In the genomic region with DNA sequence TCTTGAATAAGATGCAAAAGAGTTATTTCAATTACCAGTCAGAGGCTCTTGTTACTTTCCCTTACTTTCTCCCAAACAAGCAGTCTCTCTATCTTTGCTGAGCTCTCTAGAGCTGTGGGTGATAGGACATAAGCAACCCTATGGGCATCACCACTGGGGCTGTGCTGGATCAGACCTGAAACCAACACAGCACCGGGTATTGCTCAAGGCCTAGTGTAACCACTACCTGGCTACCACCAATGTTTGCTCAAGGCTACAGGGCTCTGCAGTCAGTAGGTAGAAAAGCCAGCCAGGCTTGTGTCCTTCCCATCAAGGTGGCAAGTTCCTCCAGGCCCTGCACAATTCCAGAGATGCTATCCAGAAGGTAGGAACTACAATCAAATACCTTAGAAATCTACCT, we compare ENCODE assay signal across 4 cellular contexts. TPM values are rescaled to one million over a fixed set of nuclear protein-coding genes. Genes with fewer than 3 reads are reported as not detected.
"Had no signal": no experiment of that assay in that cellular context is flagged by ENCODE, and none has a peak within 500 bp of the region (broad histone marks: within the 10 kb centered on the region; RNA-seq: fewer than 3 reads in every experiment).

No MANE protein-coding gene starts in this region.

- H3K4me3 ChIP-seq: GM12878 had no signal

- ATAC-seq: GM12878 had no signal

- DNase-seq: GDM1, GF-D8 had no signal

RNA-seq across cellular contexts. Expression of gene AGTR2, which starts 35.3 kb away (rescaled TPM):
- total RNA-seq: G401, GM12878 had no signal
